23 cellular contexts compared by ENCODE assay signal in the genomic region with DNA sequence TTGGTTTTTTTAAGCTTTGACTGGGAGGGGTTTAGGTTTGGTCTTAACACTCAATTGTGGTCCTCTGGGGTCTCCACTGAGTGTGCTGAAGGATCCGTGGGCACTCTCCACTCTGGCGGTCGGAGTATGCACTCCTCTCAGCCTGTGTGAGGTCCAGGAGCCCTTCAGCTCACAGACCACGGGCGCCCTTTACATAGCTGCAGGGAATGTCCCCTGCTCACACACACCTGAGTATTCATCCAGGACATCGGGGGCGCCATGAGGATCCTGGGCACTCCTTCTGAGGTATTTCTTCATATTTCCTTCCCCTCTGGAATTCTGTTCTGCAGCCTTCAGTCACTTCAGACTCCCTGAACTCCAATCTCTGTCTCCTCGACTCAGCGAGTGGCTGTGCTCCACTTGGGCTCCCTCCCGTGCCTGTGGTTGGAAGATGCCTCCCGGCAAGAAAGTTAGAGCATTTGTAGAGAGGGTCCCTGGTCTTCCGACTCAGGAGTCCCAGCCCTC. TPM values are rescaled to one million over a fixed set of nuclear protein-coding genes. Genes with fewer than 3 reads are reported as not detected.
A peak's percentile ranks its signal among the peaks of the same experiment; 100 is the strongest.
DNase-seq lines count a peak whose midpoint lies in the region; ATAC-seq and TF ChIP-seq lines count a peak whose summit lies in the region.
"Had no signal": no experiment of that assay in that cellular context is flagged by ENCODE, and none has a peak within 500 bp of the region (broad histone marks: within the 10 kb centered on the region; RNA-seq: fewer than 3 reads in every experiment).

No MANE protein-coding gene starts in this region.

- H3K36me3 Mint-ChIP-seq in WTC11 (peaks cover 86% of the 10 kb centered on the region), HFFc6 (ENCODE audit: low read depth) (peaks cover 19% of the 10 kb centered on the region)
- peaks cover 28% of the 10 kb centered on the region for H3K36me3 Mint-ChIP-seq in stimulated activated effector memory CD8-positive, alpha-beta T cell treated with anti-CD3 and anti-CD28 coated beads, Interleukin-12 subunit alpha, Interleukin-12 subunit beta, amount 100 ng/mL, for 72 hours

- peak overlapping the region in 4 of 11 experiments; percentile 4 to 18 (median 12); a peak in 3 of 22 replicates for H3K9ac ChIP-seq in BLaER1 treated with 17β-estradiol and CSF1 and Interleukin-3, amounts not matched to agents 10 nM and 100 nM
- H3K9ac ChIP-seq: GM23248 had no signal

- H3K4me1 Mint-ChIP-seq in WTC11: no peaks in the 10 kb centered on the region
- peaks cover 6% of the 10 kb centered on the region for H3K4me1 Mint-ChIP-seq in stimulated activated effector memory CD8-positive, alpha-beta T cell treated with anti-CD3 and anti-CD28 coated beads, Interleukin-12 subunit alpha, Interleukin-12 subunit beta, amount 100 ng/mL, for 72 hours
- no peaks in the 10 kb centered on the region for H3K4me1 Mint-ChIP-seq in HFFc6 (ENCODE audit: low read depth)
- H3K4me1 Mint-ChIP-seq: H9 had no signal

- no peak overlapping the region for H3K4me3 ChIP-seq in BLaER1 treated with 17β-estradiol and CSF1 and Interleukin-3, amounts not matched to agents 10 nM and 100 nM
- H3K4me3 ChIP-seq: GM23248, SJSA1 had no signal

- H3K27me3 ChIP-seq in BLaER1 treated with 17β-estradiol and CSF1 and Interleukin-3, amounts not matched to agents 10 nM and 100 nM: no peaks in the 10 kb centered on the region
- H3K27me3 ChIP-seq: BE2C, SJSA1 had no signal

- no peak overlapping the region for H3K27ac ChIP-seq in BLaER1 treated with 17β-estradiol and CSF1 and Interleukin-3, amounts not matched to agents 10 nM and 100 nM
- H3K27ac ChIP-seq: GM23248, SJSA1 had no signal

- TF ChIP-seq CTCF in WTC11 (IDR thresholded peaks at IDR 0.05) (no peak), HFFc6 (IDR thresholded peaks at IDR 0.05) (no peak)

- H3K27me3 Mint-ChIP-seq in WTC11 (ENCODE audit: low read depth) (no peaks in the 10 kb centered on the region), HFFc6 (ENCODE audit: insufficient read depth) (no peaks in the 10 kb centered on the region; the same call in 1 of the 2 replicates)
- H3K27me3 Mint-ChIP-seq: CD4-positive, alpha-beta T cell had no signal

- H3K4me2 ChIP-seq in BLaER1 treated with 17β-estradiol and CSF1 and Interleukin-3, amounts not matched to agents 10 nM and 100 nM: peak overlapping the region in 9 of 11 experiments; percentile 3 to 39 (median 13); a peak in 10 of 22 replicates

- ATAC-seq in WTC11 (no peak), left lobe of liver (no peak), HG03045 (IDR thresholded peaks at IDR 0.05; ENCODE audit: unreplicated experiment) (no peak)
- no peak for ATAC-seq in stimulated activated effector memory CD8-positive, alpha-beta T cell treated with anti-CD3 and anti-CD28 coated beads, Interleukin-12 subunit alpha, Interleukin-12 subunit beta, amount 100 ng/mL, for 72 hours
- ATAC-seq: Right ventricle myocardium inferior had no signal

- H3K9me3 Mint-ChIP-seq in WTC11: no peaks in the 10 kb centered on the region
- H3K9me3 Mint-ChIP-seq in stimulated activated effector memory CD8-positive, alpha-beta T cell treated with anti-CD3 and anti-CD28 coated beads, Interleukin-12 subunit alpha, Interleukin-12 subunit beta, amount 100 ng/mL, for 72 hours: no peaks in the 10 kb centered on the region
- H3K9me3 Mint-ChIP-seq in HFFc6: no peaks in the 10 kb centered on the region
- H3K9me3 Mint-ChIP-seq: CD4-positive, alpha-beta T cell; H9 had no signal

- H3K4me3 Mint-ChIP-seq in WTC11 (no peak overlapping the region), HFFc6 (no peak overlapping the region)
- H3K4me3 Mint-ChIP-seq in stimulated activated effector memory CD8-positive, alpha-beta T cell treated with anti-CD3 and anti-CD28 coated beads, Interleukin-12 subunit alpha, Interleukin-12 subunit beta, amount 100 ng/mL, for 72 hours: no peak overlapping the region
- H3K4me3 Mint-ChIP-seq: CD4-positive, alpha-beta T cell; H9 had no signal

- POLR2A ChIA-PET in WTC11 (lab: Charles Lee): no interaction called here

- H3K4me1 ChIP-seq in BLaER1 treated with 17β-estradiol and CSF1 and Interleukin-3, amounts not matched to agents 10 nM and 100 nM: peaks cover 0 to 13% (median 10%) of the 10 kb centered on the region in 10 experiments; a peak in 14 of 20 replicates
- H3K4me1 ChIP-seq: BE2C, Caco-2, SJSA1 had no signal

- CTCF ChIA-PET in WTC11 (lab: Charles Lee): interaction anchor here (0.8 kb wide), 1 partner anchor 12 kb away, joined by 3 read pairs; the partner anchor contains the start of genes BRD9 and TRIP13

- 0 out of 2 replicates have a peak overlapping the region, but pooled peaks have one; percentile 36 for H3K27ac Mint-ChIP-seq in WTC11
- peak overlapping the region; percentile 62 for H3K27ac Mint-ChIP-seq in stimulated activated effector memory CD8-positive, alpha-beta T cell treated with anti-CD3 and anti-CD28 coated beads, Interleukin-12 subunit alpha, Interleukin-12 subunit beta, amount 100 ng/mL, for 72 hours
- H3K27ac Mint-ChIP-seq in HFFc6: no peak overlapping the region
- H3K27ac Mint-ChIP-seq: CD4-positive, alpha-beta T cell had no signal

- DNase-seq in WTC11 (ENCODE audit: low spot score) (no peak), left lobe of liver (ENCODE audit: low spot score) (peak; percentile 27), HFFc6 (no peak), DMS53 treated with DMSO at 0.1 percent for 48 hours (lab: John Stamatoyannopoulos, UW; ENCODE audit: unreplicated experiment) (no peak)
- DNase-seq in stimulated activated effector memory CD8-positive, alpha-beta T cell treated with anti-CD3 and anti-CD28 coated beads, Interleukin-12 subunit alpha, Interleukin-12 subunit beta, amount 100 ng/mL, for 72 hours (ENCODE audit: low spot score in 2 of 2): no peak
- DNase-seq: BE2C; Caco-2; CD4-positive, alpha-beta T cell; DMS 273 treated with DMSO at 0.1 percent for 48 hours; GM23248; H9; KBM-7; MM.1S; NCI-H1048; NCI-H1417 treated with DMSO at 0.1 percent for 48 hours; NCI-H187; NCI-H446 treated with DMSO at 0.1 percent for 48 hours; NCI-H526 treated with DMSO at 0.1 percent for 48 hours; OCI-M1 had no signal

- H4K20me1 ChIP-seq in BLaER1 treated with 17β-estradiol and CSF1 and Interleukin-3, amounts not matched to agents 10 nM and 100 nM: peaks cover 0 to 18% (median 5%) of the 10 kb centered on the region in 11 experiments; a peak in 9 of 22 replicates

- peaks cover 18 to 97% (median 91%) of the 10 kb centered on the region in 11 experiments; a peak in 21 of 22 replicates for H3K36me3 ChIP-seq in BLaER1 treated with 17β-estradiol and CSF1 and Interleukin-3, amounts not matched to agents 10 nM and 100 nM

- no peaks in the 10 kb centered on the region for H3K9me3 ChIP-seq in BLaER1 treated with 17β-estradiol and CSF1 and Interleukin-3, amounts not matched to agents 10 nM and 100 nM (replicated peaks in 1 of 11)
- H3K9me3 ChIP-seq: BE2C, Caco-2, SJSA1 had no signal

TF ChIP-seq in WTC11, 78 proteins besides CTCF, POLR2A, EP300 and RAD21:
- no peak for TF ChIP-seq E2F1 (CRISPR knock-in tag; IDR thresholded peaks at IDR 0.05)
- TF ChIP-seq ZNF138 (CRISPR knock-in tag; conservative IDR thresholded peaks at IDR 0.05): no peak
- TF ChIP-seq ZNF121 (CRISPR knock-in tag; IDR thresholded peaks at IDR 0.05): no peak
- TF ChIP-seq RELA (CRISPR knock-in tag; IDR thresholded peaks at IDR 0.05; ENCODE audit: borderline replicate concordance): no peak
- TF ChIP-seq TEAD1 (CRISPR knock-in tag; IDR thresholded peaks at IDR 0.05): no peak
- TF ChIP-seq NR3C1 (CRISPR knock-in tag; conservative IDR thresholded peaks at IDR 0.05; ENCODE audit: low read depth): no peak
- no peak for TF ChIP-seq SMAD4 (CRISPR knock-in tag; IDR thresholded peaks at IDR 0.05)
- TF ChIP-seq NFE2L1 (CRISPR knock-in tag; IDR thresholded peaks at IDR 0.05): no peak

RNA-seq across cellular contexts. Expression of gene TRIP13, which starts 12.5 kb away (rescaled TPM):
- total RNA-seq in WTC11 (2021): 31.4 to 35.0 TPM (median 33.7 TPM) in 3 replicates
- 1.0 TPM for total RNA-seq in left lobe of liver
- total RNA-seq in HFFc6 (2021; fragmentation: NEBNext Ultra II Directional; extraction: Animal tissue kit (Norgen Biotek cat#: 25700)): 10 to 100 TPM; 16.5 to 40.4 (median 35.8) TPM

RNA-seq across cellular contexts. Expression of gene BRD9, which starts 12.6 kb away (rescaled TPM):
- total RNA-seq in WTC11 (2021) (50.5 to 55.6 TPM (median 50.9 TPM) in 3 replicates), left lobe of liver (19.0 TPM)
- total RNA-seq in HFFc6 (2021; fragmentation: NEBNext Ultra II Directional; extraction: Animal tissue kit (Norgen Biotek cat#: 25700)): 10 to 100 TPM; 28.0 to 31.5 (median 31.0) TPM

RNA-seq across cellular contexts. Expression of gene ZDHHC11, which starts 54.4 kb away (rescaled TPM):
- total RNA-seq in WTC11 (2021): 21.4 to 37.5 TPM (median 37.3 TPM) in 3 replicates
- total RNA-seq in left lobe of liver: 19.1 TPM
- total RNA-seq in HFFc6 (2021; fragmentation: NEBNext Ultra II Directional; extraction: Animal tissue kit (Norgen Biotek cat#: 25700)): 1 to 10 TPM; 1.3 to 4.2 (median 1.8) TPM
